Comparison of ENCODE assay signal across 8 cellular contexts in genomic region chr13:36297600-36298338, GRCh38. TPM values are rescaled to one million over a fixed set of nuclear protein-coding genes. Genes with fewer than 3 reads are reported as not detected.
DNase-seq lines count a peak whose midpoint lies in the region; ATAC-seq and TF ChIP-seq lines count a peak whose summit lies in the region.

TSS of gene CCDC169 (minus strand) at chr13:36297814. CDS start at chr13:36297719, 95 bp downstream.

- intact Hi-C loops in Panc1 (cut with micrococcal nuclease; ENCODE audit: unreplicated experiment) = no loop called here
- intact Hi-C loops in esophagus squamous epithelium (cut with DNase I) = no loop called here

- 0 to 1% methylated on average over 22 to 40 of the region's 43 CpGs for WGBS in esophagus squamous epithelium, 2 donors

- CTCF ChIA-PET in Panc1 (lab: Charles Lee) = no interaction called here

- TF ChIP-seq POLR2A in esophagus squamous epithelium (IDR thresholded peaks at IDR 0.05) = peak in 1 of 4 donors; percentile 30

- H3K27me3 ChIP-seq in Panc1 (ENCODE audit: control insufficient read depth, insufficient read depth, low read length) = no peaks in the 10 kb centered on the region
- H3K27me3 ChIP-seq in esophagus squamous epithelium = no peaks in the 10 kb centered on the region
- no peaks in the 10 kb centered on the region for H3K27me3 ChIP-seq in muscle layer of duodenum (ENCODE audit: low read depth, low read length)

- TF ChIP-seq CTCF in Panc1 (IDR thresholded peaks at IDR 0.05) = no peak
- TF ChIP-seq CTCF in esophagus squamous epithelium (IDR thresholded peaks at IDR 0.05) = peak in 1 of 6 experiments; percentile 2

- no peaks in the 10 kb centered on the region for H3K36me3 ChIP-seq in Panc1 (ENCODE audit: control insufficient read depth, insufficient read depth, low read length)
- peaks cover 0 to 6% (median 0%) of the 10 kb centered on the region in 3 donors for H3K36me3 ChIP-seq in esophagus squamous epithelium
- H3K36me3 ChIP-seq in muscle layer of duodenum (ENCODE audit: control insufficient read depth in 1 of 2, insufficient read depth in 2 of 2, low read length in 2 of 2) = no peaks in the 10 kb centered on the region

- H3K4me1 ChIP-seq in Panc1 (ENCODE audit: control insufficient read depth, insufficient read depth, low read length) (0 out of 2 replicates have a peak, but pooled peaks cover 3% of the 10 kb centered on the region), esophagus squamous epithelium (peaks cover 0 to 32% (median 5%) of the 10 kb centered on the region in 3 donors), muscle layer of duodenum (ENCODE audit: control insufficient read depth in 1 of 2, insufficient read depth in 2 of 2, low read length in 2 of 2) (no peaks in the 10 kb centered on the region)

- peak within 1 kb of the TSS; percentile 28 for H3K4me3 ChIP-seq in GM08714 (ENCODE audit: low read length)
- H3K4me3 ChIP-seq in Panc1 (ENCODE audit: low read depth in 2 of 2, low read length in 2 of 2) = peak within 1 kb of the TSS; percentile 63 to 82
- H3K4me3 ChIP-seq in esophagus squamous epithelium = peak within 1 kb of the TSS; percentile 31 to 77 (median 58)
- H3K4me3 ChIP-seq in muscle layer of duodenum (ENCODE audit: low read depth in 1 of 2, low read length in 2 of 2) = peak within 1 kb of the TSS; percentile 78 to 81

- in situ Hi-C loops in Panc1 (cut with HindIII; ENCODE audit: low pct_unique_long_range_greater_than_20kb, low sequenced_read_pairs) = no loop called here

- DNase-seq in Panc1 (ENCODE audit: low read depth, low spot score) = no peak
- DNase-seq in activated T-cell treated with anti-CD3 and anti-CD28 coated beads, Interleukin-2, amount 50 U/mL, for 48 hours = peak; percentile 69 to 76
- DNase-seq in esophagus squamous epithelium (lab: John Stamatoyannopoulos, UW) = peak; percentile 5
- peak; percentile 20 for DNase-seq in stimulated activated CD8-positive, alpha-beta memory T cell treated with anti-CD3 and anti-CD28 coated beads, Interleukin-7, amount 100 ng/mL, for 24 hours (ENCODE audit: low read depth)

- ATAC-seq in HG03025 (IDR thresholded peaks at IDR 0.05; ENCODE audit: low FRiP score, unreplicated experiment) (peak; percentile 32), Panc1 (peak; percentile 97), GM21737 (IDR thresholded peaks at IDR 0.05; ENCODE audit: unreplicated experiment) (no peak)

- H3K27ac ChIP-seq in Panc1 (ENCODE audit: low read length) = peak within 1 kb of the TSS; percentile 74
- H3K27ac ChIP-seq in esophagus squamous epithelium = peak within 1 kb of the TSS; percentile 53 to 72 (median 66)
- H3K27ac ChIP-seq in muscle layer of duodenum (ENCODE audit: low read length) = peak within 1 kb of the TSS; percentile 70

- BruUV-seq in Panc1 (replicated peaks; lab: Mats Ljungman, UMichigan) = no TSS peak

- H3K9me3 ChIP-seq in Panc1 (ENCODE audit: control insufficient read depth, insufficient read depth, low read depth, low read length) (no peaks in the 10 kb centered on the region), esophagus squamous epithelium (no peaks in the 10 kb centered on the region), muscle layer of duodenum (ENCODE audit: control insufficient read depth in 1 of 2, low read length in 2 of 2) (no peaks in the 10 kb centered on the region)

- POLR2A ChIA-PET in Panc1 (lab: Charles Lee) = no interaction called here

RNA-seq across cellular contexts. Expression of gene CCDC169, which starts in this region (rescaled TPM):
- total RNA-seq in Panc1 (2021; ENCODE audit: unreplicated experiment) (2.3 TPM), esophagus squamous epithelium (under 1 TPM; under 0.01 to 0.35 (median 0.19) TPM)
- 0.29 TPM for polyA plus RNA-seq in Panc1 (2012; ENCODE audit: insufficient read length)

Comparison
In these comparisons a context has a peak if more than half of its experiments do, and no peak if none do; other contexts are left out.
1. Peak in DNase-seq, H3K4me3 ChIP-seq and H3K27ac ChIP-seq in esophagus squamous epithelium; RNA of the gene not detected or under 1 TPM.
2. H3K4me3 ChIP-seq: peak in every context shown above with its lines; median percentile 80 in muscle layer of duodenum; 72 in Panc1; 58 in esophagus squamous epithelium; 28 in GM08714.